ENCODE assay signal across 8 cellular contexts in genomic region chr16:2340564-2341455, GRCh38. TPM values are rescaled to one million over a fixed set of nuclear protein-coding genes. Genes with fewer than 3 reads are reported as not detected.
A peak's percentile ranks its signal among the peaks of the same experiment; 100 is the strongest.
DNase-seq lines count a peak whose midpoint lies in the region; ATAC-seq and TF ChIP-seq lines count a peak whose summit lies in the region.

Gene ABCA3 (minus strand): TSS chr16:2340728. CDS start chr16:2326466, 14,262 bp downstream.

- POLR2A ChIA-PET in SK-N-SH (lab: Yijun Ruan, JAX), result interaction anchor here (0.5 to 1.2 kb wide), 2 partner anchors 87 to 1949 kb away, joined by 3 to 7 read pairs; no protein-coding TSS in a partner anchor

- H3K27ac ChIP-seq in SK-N-SH (ENCODE audit: low read depth in 2 of 2, low read length in 1 of 2) (peak within 1 kb of the TSS in 1 of 2 experiments; percentile 80; a peak in 2 of 4 replicates), ovary (peak within 1 kb of the TSS in 1 of 2 donors; percentile 53), thyroid gland (peak within 1 kb of the TSS in 2 of 3 donors; percentile 27 to 45)

- intact Hi-C loops in head of caudate nucleus (cut with DNase I) (loop anchor here (5.0 kb wide), 2 partner anchors 86 to 161 kb away; partner anchors contain the start of gene CCNF), ovary (cut with DNase I) (loop anchor here (2.0 to 10.0 kb wide), 4 partner anchors 88 to 161 kb away; partner anchors contain the start of gene CCNF (in 1 of the 4)), thyroid gland (cut with DNase I) (loop anchor here (5.0 to 10.0 kb wide), 3 partner anchors 46 to 161 kb away; no protein-coding TSS in a partner anchor)

- ATAC-seq in HG02588 (IDR thresholded peaks at IDR 0.05; ENCODE audit: unreplicated experiment), result peak; percentile 82

- no peaks in the 10 kb centered on the region for H3K27me3 Mint-ChIP-seq in activated naive CD8-positive, alpha-beta T cell

- H3F3A ChIP-seq in SK-N-SH (replicated peaks; ENCODE audit: insufficient read depth), result peaks cover 4% of the 10 kb centered on the region

- H3K4me1 ChIP-seq in SK-N-SH (ENCODE audit: control insufficient read depth in 1 of 2, insufficient read depth in 2 of 2, low read depth in 1 of 2, low read length in 1 of 2), result peaks cover 0 to 20% of the 10 kb centered on the region in 2 experiments; a peak in 2 of 4 replicates
- H3K4me1 ChIP-seq in ovary (ENCODE audit: insufficient read depth), result peaks cover 14% of the 10 kb centered on the region
- peaks cover 20 to 31% of the 10 kb centered on the region in 2 donors for H3K4me1 ChIP-seq in thyroid gland

- H3K4me3 Mint-ChIP-seq in activated naive CD8-positive, alpha-beta T cell, result peak within 1 kb of the TSS; percentile 88

- 31% methylated on average over 49 of the region's 110 CpGs for WGBS in SK-N-SH (ENCODE audit: low lambda C conversion rate)
- WGBS in ovary, 3 donors, result 10 to 18% (median 10%) methylated on average over 65 to 110 of the region's 110 CpGs
- 8 to 29% methylated on average over 17 to 33 of the region's 110 CpGs for WGBS in thyroid gland, 2 donors

- no peaks in the 10 kb centered on the region for H3K9me2 ChIP-seq in SK-N-SH

- DNase-seq in NCI-H1048 (lab: John Stamatoyannopoulos, UW) (peak; percentile 60), SK-N-SH (peak; percentile 100), head of caudate nucleus (peak; percentile 77 to 98 (median 93)), ovary (peak; percentile 91 to 99 (median 94)), thyroid gland (peak; percentile 91 to 93)

- H3K9me3 ChIP-seq in SK-N-SH (no peaks in the 10 kb centered on the region), ovary (no peaks in the 10 kb centered on the region), thyroid gland (no peaks in the 10 kb centered on the region)

- H4K20me1 ChIP-seq in SK-N-SH (ENCODE audit: insufficient read depth), result no peaks in the 10 kb centered on the region

- peak within 1 kb of the TSS; percentile 76 to 82 for H3K4me3 ChIP-seq in SK-N-SH (ENCODE audit: low read depth in 2 of 2, low read length in 1 of 2)
- peak within 1 kb of the TSS; percentile 74 for H3K4me3 ChIP-seq in ovary
- peak within 1 kb of the TSS; percentile 59 to 95 (median 65) for H3K4me3 ChIP-seq in thyroid gland (replicated peaks in 1 of 3)

- peaks cover 11% of the 10 kb centered on the region for H3K4me1 Mint-ChIP-seq in activated naive CD8-positive, alpha-beta T cell (ENCODE audit: low read depth)

- no peak for TF ChIP-seq POLR2A in ovary (IDR thresholded peaks at IDR 0.05)
- peak; percentile 42 to 81 for TF ChIP-seq POLR2A in thyroid gland (IDR thresholded peaks at IDR 0.05)

- TF ChIP-seq RAD21 in SK-N-SH (IDR thresholded peaks at IDR 0.05; ENCODE audit: low read length), result peak; percentile 81

- peak within 1 kb of the TSS; percentile 94 for H3K4me2 ChIP-seq in SK-N-SH

- TF ChIP-seq EP300 in SK-N-SH (IDR thresholded peaks at IDR 0.05; ENCODE audit: borderline replicate concordance in 1 of 2, low read depth in 1 of 2, low read length in 1 of 2) (no peak), ovary (IDR thresholded peaks at IDR 0.05) (no peak)

- peak; percentile 28 for TF ChIP-seq CTCF in GM12801 (IDR thresholded peaks at IDR 0.05; ENCODE audit: extremely low read depth, insufficient read length)
- peak; percentile 96 for TF ChIP-seq CTCF in SK-N-SH (IDR thresholded peaks at IDR 0.05)
- TF ChIP-seq CTCF in ovary (IDR thresholded peaks at IDR 0.05), result peak; percentile 98 to 100 (median 100)
- TF ChIP-seq CTCF in thyroid gland (IDR thresholded peaks at IDR 0.05), result peak in 5 of 6 experiments; percentile 91 to 100 (median 97)

- peak within 1 kb of the TSS; percentile 48; the same call in 1 of the 2 replicates for H3K9ac ChIP-seq in SK-N-SH

- no peaks in the 10 kb centered on the region for H3K9me3 Mint-ChIP-seq in activated naive CD8-positive, alpha-beta T cell (ENCODE audit: low read depth)

- H3K36me3 ChIP-seq in SK-N-SH (replicated peaks in 1 of 2; ENCODE audit: control insufficient read depth in 1 of 2, insufficient read depth in 2 of 2, low read length in 1 of 2), result no peaks in the 10 kb centered on the region
- H3K36me3 ChIP-seq in ovary, result no peaks in the 10 kb centered on the region
- no peaks in the 10 kb centered on the region for H3K36me3 ChIP-seq in thyroid gland

- H3K27me3 ChIP-seq in SK-N-SH (ENCODE audit: insufficient read depth) (no peaks in the 10 kb centered on the region), ovary (no peaks in the 10 kb centered on the region), thyroid gland (no peaks in the 10 kb centered on the region)

- no peaks in the 10 kb centered on the region for H3K36me3 Mint-ChIP-seq in activated naive CD8-positive, alpha-beta T cell

- H3K27ac Mint-ChIP-seq in activated naive CD8-positive, alpha-beta T cell, result no peak within 1 kb of the TSS

- H2AFZ ChIP-seq in SK-N-SH (ENCODE audit: low read depth), result peak within 1 kb of the TSS; percentile 92

- H3K79me2 ChIP-seq in SK-N-SH (ENCODE audit: insufficient read depth), result no peaks in the 10 kb centered on the region

- CTCF ChIA-PET in SK-N-SH (lab: Yijun Ruan, JAX), result interaction anchor here (0.5 to 1.8 kb wide), 57 partner anchors 10 to 688 kb away, joined by 3 to 18 read pairs (median 4); partner anchors contain the start of genes ATP6V0C, CCNF and ECI1

TF ChIP-seq in SK-N-SH, 30 proteins besides CTCF, POLR2A, EP300 and RAD21 (continues in another document):
- TF ChIP-seq EZH2phosphoT487 (IDR thresholded peaks at IDR 0.05; ENCODE audit: borderline replicate concordance, low read depth), result no peak
- no peak for TF ChIP-seq FOSL2 (IDR thresholded peaks at IDR 0.05; ENCODE audit: borderline replicate concordance, low read depth)
- no peak for TF ChIP-seq USF1 (IDR thresholded peaks at IDR 0.05; ENCODE audit: borderline replicate concordance, low read depth)
- TF ChIP-seq ELF1 (IDR thresholded peaks at IDR 0.05), result no peak
- TF ChIP-seq USF2 (IDR thresholded peaks at IDR 0.05; ENCODE audit: borderline replicate concordance, low read depth, low read length), result no peak
- TF ChIP-seq NRF1 (IDR thresholded peaks at IDR 0.05; ENCODE audit: low read depth, low read length), result peak; percentile 98
- no peak for TF ChIP-seq JUND (IDR thresholded peaks at IDR 0.05)
- TF ChIP-seq TEAD4 (IDR thresholded peaks at IDR 0.05; ENCODE audit: borderline replicate concordance, insufficient read depth), result no peak
- no peak for TF ChIP-seq PBX3 (IDR thresholded peaks at IDR 0.05)
- no peak for TF ChIP-seq ZBTB33 (IDR thresholded peaks at IDR 0.05; ENCODE audit: borderline replicate concordance, low read depth)
- 0 out of 2 replicates have a peak, but pooled peaks have one; percentile 49 for TF ChIP-seq FOXJ3 (CRISPR knock-in tag; IDR thresholded peaks at IDR 0.05)
- TF ChIP-seq TCF12 (IDR thresholded peaks at IDR 0.05), result no peak; the same call in 1 of the 2 replicates
- TF ChIP-seq SMC3 (IDR thresholded peaks at IDR 0.05; ENCODE audit: low read depth, low read length), result peak; percentile 97
- TF ChIP-seq YY1 (IDR thresholded peaks at IDR 0.05; ENCODE audit: low read depth), result no peak
- TF ChIP-seq FOXM1 (IDR thresholded peaks at IDR 0.05; ENCODE audit: low read depth), result no peak

RNA-seq across cellular contexts. Expression of gene ABCA3, which starts in this region (rescaled TPM):
- polyA plus RNA-seq in SK-N-SH (2012; rRNA removed) (6.9 and 9.9 TPM in 2 replicates), ovary (1 to 10 TPM; 2.7 to 6.9 TPM)
- 3.7 and 5.7 TPM in 2 replicates for polyA plus RNA-seq in SK-N-SH (2012; cell fraction: cytosol; rRNA removed)
- 13.9 and 14.8 TPM in 2 replicates for polyA plus RNA-seq in SK-N-SH (2012; cell fraction: nucleus; rRNA removed)
- total RNA-seq in ovary (10 to 100 TPM in 2 of 7 donors, 1 to 10 TPM in 5; 2.0 to 11.3 (median 6.9) TPM), thyroid gland (10 to 100 TPM; 36.5 to 66.7 (median 60.4) TPM)

Comparison
In these comparisons a context has a peak if more than half of its experiments do, and no peak if none do; other contexts are left out.
1. CTCF ChIP-seq: peak in every context shown above with its lines; median percentile 100 in ovary; 97 in thyroid gland; 96 in SK-N-SH; 28 in GM12801.